ENCODE assay signal across 8 cellular contexts in the genomic region with DNA sequence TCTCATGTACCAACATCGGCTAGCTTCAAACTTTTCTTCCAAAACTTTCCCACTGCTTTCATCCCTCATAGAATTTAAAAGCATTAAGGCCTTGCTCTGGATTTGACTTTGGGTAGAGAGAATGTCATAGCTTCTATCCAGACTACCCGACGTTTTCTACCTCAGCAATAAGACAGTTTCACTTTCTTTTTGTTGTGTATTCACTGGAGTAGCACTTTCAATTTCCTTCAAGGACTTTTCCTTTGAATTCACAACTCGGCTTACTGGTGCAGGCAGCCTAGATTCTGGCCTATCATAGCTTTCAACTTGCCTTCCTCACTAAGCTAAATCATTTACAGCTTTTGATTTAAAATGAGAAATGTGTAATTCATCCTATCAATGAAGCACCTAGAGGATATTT.
DNase-seq lines count a peak whose midpoint lies in the region; ATAC-seq, FAIRE-seq and TF ChIP-seq lines count a peak whose summit lies in the region.

No MANE protein-coding gene starts in this region.

- dilution Hi-C loops in keratinocyte (cut with MboI; ENCODE audit: extremely low pct_ligation_motif_present, low sequenced_read_pairs): no loop called here

- H3K9me1 ChIP-seq in keratinocyte (ENCODE audit: control insufficient read depth, extremely low read depth, insufficient read depth, low read length): no peaks in the 10 kb centered on the region

- peak overlapping the region; percentile 82 for H2AFZ ChIP-seq in keratinocyte (ENCODE audit: control insufficient read depth, low read length)

- H3K4me1 Mint-ChIP-seq in stimulated activated naive CD8-positive, alpha-beta T cell treated with anti-CD3 and anti-CD28 coated beads, Interleukin-15, Interleukin-2, amounts not matched to agents 100 ng/mL and 50 ng/mL, for 24 hours (ENCODE audit: low read depth): peaks cover 6% of the 10 kb centered on the region
- H3K4me1 Mint-ChIP-seq in T-helper 1 cell treated with Interleukin-12 subunit alpha and Interleukin-12 subunit beta and Interleukin-4 antibody, amounts not matched to agents 30 μg/mL and 1 μg/mL, for 36 hours (ENCODE audit: low read depth): peaks cover 6% of the 10 kb centered on the region

- H3K4me3 Mint-ChIP-seq in stimulated activated naive CD8-positive, alpha-beta T cell treated with anti-CD3 and anti-CD28 coated beads, Interleukin-15, Interleukin-2, amounts not matched to agents 100 ng/mL and 50 ng/mL, for 24 hours: peak overlapping the region; percentile 68
- peak overlapping the region; percentile 79 for H3K4me3 Mint-ChIP-seq in T-helper 1 cell treated with Interleukin-12 subunit alpha and Interleukin-12 subunit beta and Interleukin-4 antibody, amounts not matched to agents 30 μg/mL and 1 μg/mL, for 36 hours

- peak overlapping the region; percentile 63 for H3K4me2 ChIP-seq in keratinocyte (ENCODE audit: control insufficient read depth, extremely low read depth, insufficient read depth, low read depth, low read length)

- TF ChIP-seq CTCF in keratinocyte (optimal IDR thresholded peaks at IDR 0.05 in 1 of 3, IDR thresholded peaks at IDR 0.05 in 1 of 3, conservative IDR thresholded peaks at IDR 0.05 in 1 of 3; ENCODE audit: extremely low read depth in 1 of 3, insufficient read depth in 2 of 3, low read length in 3 of 3) (no peak), BE2C (IDR thresholded peaks at IDR 0.05; ENCODE audit: low read depth, low read length) (no peak)

- no peak overlapping the region for H3K27ac Mint-ChIP-seq in stimulated activated naive CD8-positive, alpha-beta T cell treated with anti-CD3 and anti-CD28 coated beads, Interleukin-15, Interleukin-2, amounts not matched to agents 100 ng/mL and 50 ng/mL, for 24 hours
- peak overlapping the region; percentile 73 for H3K27ac Mint-ChIP-seq in T-helper 1 cell treated with Interleukin-12 subunit alpha and Interleukin-12 subunit beta and Interleukin-4 antibody, amounts not matched to agents 30 μg/mL and 1 μg/mL, for 36 hours

- no peaks in the 10 kb centered on the region for H4K20me1 ChIP-seq in keratinocyte (ENCODE audit: control insufficient read depth, extremely low read depth, insufficient read depth, low read length)

- H3K36me3 Mint-ChIP-seq in stimulated activated naive CD8-positive, alpha-beta T cell treated with anti-CD3 and anti-CD28 coated beads, Interleukin-15, Interleukin-2, amounts not matched to agents 100 ng/mL and 50 ng/mL, for 24 hours (ENCODE audit: low read depth): no peaks in the 10 kb centered on the region
- H3K36me3 Mint-ChIP-seq in T-helper 1 cell treated with Interleukin-12 subunit alpha and Interleukin-12 subunit beta and Interleukin-4 antibody, amounts not matched to agents 30 μg/mL and 1 μg/mL, for 36 hours (ENCODE audit: low read depth): no peaks in the 10 kb centered on the region

- no peaks in the 10 kb centered on the region for H3K79me2 ChIP-seq in keratinocyte (ENCODE audit: control insufficient read depth, insufficient read depth, low read length)

- H3K9me3 Mint-ChIP-seq in stimulated activated naive CD8-positive, alpha-beta T cell treated with anti-CD3 and anti-CD28 coated beads, Interleukin-15, Interleukin-2, amounts not matched to agents 100 ng/mL and 50 ng/mL, for 24 hours: no peaks in the 10 kb centered on the region
- peaks cover 5% of the 10 kb centered on the region for H3K9me3 Mint-ChIP-seq in T-helper 1 cell treated with Interleukin-12 subunit alpha and Interleukin-12 subunit beta and Interleukin-4 antibody, amounts not matched to agents 30 μg/mL and 1 μg/mL, for 36 hours

- H3K9me3 ChIP-seq in keratinocyte (ENCODE audit: control insufficient read depth, low read depth, low read length) (no peaks in the 10 kb centered on the region), BE2C (no peaks in the 10 kb centered on the region)

- H3K36me3 ChIP-seq in keratinocyte (ENCODE audit: control insufficient read depth in 2 of 2, extremely low read depth in 1 of 2, insufficient read depth in 2 of 2, low read length in 2 of 2): no peaks in the 10 kb centered on the region
- H3K36me3 ChIP-seq in BE2C: no peaks in the 10 kb centered on the region

- H3K4me3 ChIP-seq in keratinocyte (ENCODE audit: control insufficient read depth in 2 of 3, extremely low read depth in 1 of 3, insufficient read depth in 2 of 3, low read depth in 1 of 3, low read length in 3 of 3): peak overlapping the region in 2 of 3 experiments; percentile 59
- H3K4me3 ChIP-seq in BE2C (ENCODE audit: low read depth, low read length): no peak overlapping the region

- ATAC-seq in stimulated activated naive CD8-positive, alpha-beta T cell treated with anti-CD3 and anti-CD28 coated beads, Interleukin-15, Interleukin-2, amounts not matched to agents 100 U/mL and 50 U/mL, for 24 hours: no peak

- no peak for DNase-seq in stimulated activated naive CD8-positive, alpha-beta T cell treated with anti-CD3 and anti-CD28 coated beads, Interleukin-15, Interleukin-2, amounts not matched to agents 100 U/mL and 50 U/mL, for 24 hours
- no peak for DNase-seq in keratinocyte (ENCODE audit: low read depth, low spot score)
- DNase-seq in BE2C: no peak
- DNase-seq in NCI-H2081 (lab: John Stamatoyannopoulos, UW): no peak
- DNase-seq in occipital lobe (lab: John Stamatoyannopoulos, UW): no peak
- DNase-seq in epidermal melanocyte (ENCODE audit: insufficient read length, low spot score): no peak

- peaks cover 5% of the 10 kb centered on the region for H3K4me1 ChIP-seq in keratinocyte (ENCODE audit: control insufficient read depth, extremely low read depth, insufficient read depth, low read length)
- no peaks in the 10 kb centered on the region for H3K4me1 ChIP-seq in BE2C

- peak; percentile 84 for FAIRE-seq in keratinocyte (lab: Jason Lieb, UNC)

- H3K27ac ChIP-seq in keratinocyte (ENCODE audit: control insufficient read depth, insufficient read depth, low read length): no peak overlapping the region

- H3K9ac ChIP-seq in keratinocyte (ENCODE audit: control insufficient read depth, extremely low read depth, insufficient read depth, low read length): no peak overlapping the region

- H3K27me3 ChIP-seq in keratinocyte (ENCODE audit: control insufficient read depth, extremely low read depth, insufficient read depth, low read length): no peaks in the 10 kb centered on the region
- H3K27me3 ChIP-seq in BE2C: no peaks in the 10 kb centered on the region

- no peaks in the 10 kb centered on the region for H3K27me3 Mint-ChIP-seq in stimulated activated naive CD8-positive, alpha-beta T cell treated with anti-CD3 and anti-CD28 coated beads, Interleukin-15, Interleukin-2, amounts not matched to agents 100 ng/mL and 50 ng/mL, for 24 hours
- H3K27me3 Mint-ChIP-seq in T-helper 1 cell treated with Interleukin-12 subunit alpha and Interleukin-12 subunit beta and Interleukin-4 antibody, amounts not matched to agents 30 μg/mL and 1 μg/mL, for 36 hours (ENCODE audit: low read depth): no peaks in the 10 kb centered on the region
